ENCODE assay signal across 24 cellular contexts in the genomic region with DNA sequence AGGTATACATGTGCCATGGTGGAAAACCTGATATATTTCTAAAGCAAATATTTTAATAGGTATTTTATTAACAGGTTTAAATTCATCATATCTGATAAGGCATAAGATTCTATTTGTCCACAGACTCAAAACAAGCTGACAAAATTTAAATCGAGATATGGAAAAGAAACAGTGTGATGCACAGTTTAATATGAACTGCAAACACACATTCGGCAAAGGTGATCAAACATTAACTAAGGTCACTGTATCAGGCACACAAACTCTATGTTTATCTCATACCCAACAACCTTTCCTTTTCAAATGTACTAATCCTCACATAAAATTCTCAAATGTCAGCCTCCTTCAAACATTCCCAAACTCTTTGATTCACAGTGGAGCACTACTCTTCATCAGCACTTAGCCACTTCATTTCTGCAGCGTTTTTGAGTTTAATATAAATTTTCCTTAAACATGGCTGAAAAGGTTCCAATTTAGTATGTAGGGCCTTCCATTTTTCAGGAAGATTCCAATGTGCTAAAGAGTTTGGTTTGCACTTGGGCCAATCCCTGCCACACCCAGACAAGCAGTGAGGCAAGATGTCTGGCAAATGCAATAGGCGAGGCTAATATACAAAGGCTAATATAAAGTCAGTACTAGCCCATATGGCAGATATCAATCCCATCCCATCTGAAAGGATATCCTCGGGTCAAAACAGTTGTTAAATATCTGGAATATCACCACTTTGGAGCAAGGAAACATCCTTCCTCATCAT.
"Had no signal": no experiment of that assay in that cellular context is flagged by ENCODE, and none has a peak within 500 bp of the region (broad histone marks: within the 10 kb centered on the region; RNA-seq: fewer than 3 reads in every experiment).

No MANE protein-coding gene starts in this region.

- ATAC-seq: activated CD8-positive, alpha-beta T cell treated with anti-CD3 and anti-CD28 coated beads for 36 hours; activated naive CD8-positive, alpha-beta T cell treated with anti-CD3 and anti-CD28 coated beads, Interleukin-2, amount 50 U/mL, for 24 hours; gastrocnemius medialis; lower lobe of right lung; T-helper 17 cell; upper lobe of right lung; WTC11 had no signal

- H3K4me1 Mint-ChIP-seq: activated naive CD4-positive, alpha-beta T cell treated with anti-CD3 and anti-CD28 coated beads, Interleukin-2, amount 50 U/mL, for 24 hours; activated naive CD8-positive, alpha-beta T cell treated with anti-CD3 and anti-CD28 coated beads, Interleukin-2, amount 50 U/mL, for 24 hours; nephron had no signal

- H3K27ac ChIP-seq: epithelial cell of prostate, lower lobe of right lung, neutrophil, ovary, prostate gland, suprapubic skin, tibial artery, upper lobe of right lung had no signal

- H3K4me1 ChIP-seq: lower lobe of right lung, prostate gland, suprapubic skin, upper lobe of right lung had no signal

- H3K27ac Mint-ChIP-seq: activated CD8-positive, alpha-beta T cell treated with anti-CD3 and anti-CD28 coated beads for 36 hours; activated naive CD4-positive, alpha-beta T cell treated with anti-CD3 and anti-CD28 coated beads, Interleukin-2, amount 50 U/mL, for 24 hours; activated naive CD8-positive, alpha-beta T cell treated with anti-CD3 and anti-CD28 coated beads, Interleukin-2, amount 50 U/mL, for 24 hours; activated T-helper 2 cell treated with anti-CD3 and anti-CD28 coated beads, Interferon-gamma antibody, Interleukin-2, Interleukin-4, amounts not matched to agents 10 μg/mL and 5 μg/mL and 100 μg/mL, durations not matched to agents 14 hours and 24 hours and 36 hours; nephron; T-helper 17 cell; WTC11 had no signal

- H3K4me3 ChIP-seq: gastrocnemius medialis, lower lobe of right lung, ovary, prostate gland, suprapubic skin, tibial artery, upper lobe of right lung had no signal

- H3K9me3 ChIP-seq: gastrocnemius medialis, lower lobe of right lung, neutrophil, ovary, prostate gland, suprapubic skin, tibial artery, upper lobe of right lung had no signal

- H3K4me3 Mint-ChIP-seq: activated CD8-positive, alpha-beta T cell treated with anti-CD3 and anti-CD28 coated beads for 36 hours; activated naive CD4-positive, alpha-beta T cell treated with anti-CD3 and anti-CD28 coated beads, Interleukin-2, amount 50 U/mL, for 24 hours; activated naive CD8-positive, alpha-beta T cell treated with anti-CD3 and anti-CD28 coated beads, Interleukin-2, amount 50 U/mL, for 24 hours; nephron; T-helper 17 cell; WTC11 had no signal

- H3K27me3 Mint-ChIP-seq: activated CD8-positive, alpha-beta T cell treated with anti-CD3 and anti-CD28 coated beads for 36 hours; activated naive CD4-positive, alpha-beta T cell treated with anti-CD3 and anti-CD28 coated beads, Interleukin-2, amount 50 U/mL, for 24 hours; activated naive CD8-positive, alpha-beta T cell treated with anti-CD3 and anti-CD28 coated beads, Interleukin-2, amount 50 U/mL, for 24 hours; T-helper 17 cell had no signal

- H3K27me3 ChIP-seq: gastrocnemius medialis, neutrophil, ovary, suprapubic skin, tibial artery, upper lobe of right lung had no signal

- H3K36me3 Mint-ChIP-seq: WTC11 had no signal

- H3K36me3 ChIP-seq: lower lobe of right lung, ovary, prostate gland, suprapubic skin, upper lobe of right lung had no signal

- DNase-seq: activated CD4-positive, alpha-beta T cell treated with anti-CD3 and anti-CD28 coated beads, Interleukin-2, amount 50 U/mL, for 1 hour; activated CD8-positive, alpha-beta T cell treated with anti-CD3 and anti-CD28 coated beads for 36 hours; activated naive CD8-positive, alpha-beta T cell treated with anti-CD3 and anti-CD28 coated beads, Interleukin-2, amount 50 U/mL, for 24 hours; activated T-cell treated with anti-CD3 and anti-CD28 coated beads, Interleukin-2, amount 50 U/mL, for 48 hours; amygdala; central memory CD4-positive, alpha-beta T cell; gastrocnemius medialis; glutamatergic neuron; lower lobe of right lung; mesenchymal stem cell; ovary; stimulated activated naive CD4-positive, alpha-beta T cell; T-helper 17 cell; tibial artery; upper lobe of right lung had no signal

- FAIRE-seq: keratinocyte had no signal

- H3K9me3 Mint-ChIP-seq: activated CD8-positive, alpha-beta T cell treated with anti-CD3 and anti-CD28 coated beads for 36 hours; activated naive CD4-positive, alpha-beta T cell treated with anti-CD3 and anti-CD28 coated beads, Interleukin-2, amount 50 U/mL, for 24 hours; activated naive CD8-positive, alpha-beta T cell treated with anti-CD3 and anti-CD28 coated beads, Interleukin-2, amount 50 U/mL, for 24 hours; activated T-helper 2 cell treated with anti-CD3 and anti-CD28 coated beads, Interferon-gamma antibody, Interleukin-2, Interleukin-4, amounts not matched to agents 10 μg/mL and 5 μg/mL and 100 μg/mL, durations not matched to agents 14 hours and 24 hours and 36 hours; nephron; WTC11 had no signal
